Comparison of ENCODE assay signal across 2 cellular contexts in genomic region chr6:105981888-105982358, GRCh38.
TF ChIP-seq lines count a peak whose summit lies in the region.

No MANE protein-coding gene starts in this region.

TF ChIP-seq in SK-N-SH, 30 proteins besides CTCF, POLR2A, EP300 and RAD21 (continued from another document):
- TF ChIP-seq GABPA (IDR thresholded peaks at IDR 0.05; ENCODE audit: low read depth) (no peak), JUND (IDR thresholded peaks at IDR 0.05) (no peak), TAF1 (IDR thresholded peaks at IDR 0.05; ENCODE audit: borderline replicate concordance, low read depth, low read length) (no peak), IRF3 (IDR thresholded peaks at IDR 0.05; ENCODE audit: low read depth, low read length) (no peak), TCF12 (IDR thresholded peaks at IDR 0.05) (no peak), MEF2A (IDR thresholded peaks at IDR 0.05; ENCODE audit: borderline replicate concordance, low read depth) (no peak), USF1 (IDR thresholded peaks at IDR 0.05; ENCODE audit: borderline replicate concordance, low read depth) (no peak)

TF ChIP-seq in SK-N-SH treated with all-trans-retinoic acid at 6 μM for 48 hours, 23 proteins besides CTCF, POLR2A, EP300 and RAD21 (continued from another document):
- TF ChIP-seq TSHZ2 (CRISPR knock-in tag; IDR thresholded peaks at IDR 0.05) (no peak), ZNF8 (CRISPR knock-in tag; IDR thresholded peaks at IDR 0.05) (no peak), ARNTL (CRISPR knock-in tag; IDR thresholded peaks at IDR 0.05; ENCODE audit: borderline replicate concordance, low read depth) (no peak), RARB (CRISPR knock-in tag; IDR thresholded peaks at IDR 0.05) (no peak), ESRRG (CRISPR knock-in tag; IDR thresholded peaks at IDR 0.05) (no peak), BACH2 (CRISPR knock-in tag; IDR thresholded peaks at IDR 0.05; ENCODE audit: borderline replicate concordance) (no peak), OSR1 (CRISPR knock-in tag; IDR thresholded peaks at IDR 0.05) (no peak), GLIS3 (CRISPR knock-in tag; IDR thresholded peaks at IDR 0.05) (no peak), SNAI2 (CRISPR knock-in tag; IDR thresholded peaks at IDR 0.05) (no peak)
